28 cellular contexts compared by ENCODE assay signal in the genomic region with DNA sequence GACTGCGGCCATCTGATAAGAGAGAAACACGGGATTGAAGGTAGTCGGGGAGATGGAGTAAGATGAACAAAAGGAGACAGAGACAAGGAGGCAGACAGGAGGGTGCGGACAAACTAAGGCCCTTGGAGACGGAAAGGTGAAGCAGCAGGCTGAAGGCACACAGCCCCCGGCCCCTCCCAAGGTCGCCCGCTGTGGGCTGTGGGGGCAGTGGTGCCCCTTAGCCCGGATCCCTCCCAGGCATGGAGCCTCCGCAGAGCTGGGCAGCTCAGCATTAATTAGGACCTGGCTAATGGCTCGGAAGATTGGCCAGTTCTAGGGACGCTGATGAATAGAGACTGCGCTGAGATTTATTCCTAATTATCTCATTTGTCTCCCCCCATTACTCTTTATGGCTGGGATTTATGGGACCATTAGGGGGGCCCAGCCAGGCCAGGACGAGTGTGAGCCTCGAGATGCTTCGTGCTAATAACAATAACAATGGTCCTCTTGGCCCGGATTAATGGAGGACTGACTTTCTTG. TPM values are rescaled to one million over a fixed set of nuclear protein-coding genes. Genes with fewer than 3 reads are reported as not detected.
"Had no signal": no experiment of that assay in that cellular context is flagged by ENCODE, and none has a peak within 500 bp of the region (broad histone marks: within the 10 kb centered on the region; RNA-seq: fewer than 3 reads in every experiment).

No MANE protein-coding gene starts in this region.

- H3K27me3 ChIP-seq: adrenal gland, SJCRH30 had no signal

- ATAC-seq: activated CD8-positive, alpha-beta memory T cell treated with anti-CD3 and anti-CD28 coated beads, Interleukin-2, amount 10 ng/mL, durations not matched to agents 7 days and 5 days; Panc1 had no signal

- H3K36me3 Mint-ChIP-seq: activated CD8-positive, alpha-beta memory T cell treated with anti-CD3 and anti-CD28 coated beads, Interleukin-2, amount 10 ng/mL, durations not matched to agents 7 days and 5 days; brain had no signal

- H3K4me1 Mint-ChIP-seq: activated CD4-positive, alpha-beta memory T cell treated with anti-CD3 and anti-CD28 coated beads, Interleukin-2, amount 10 ng/mL, durations not matched to agents 7 days and 5 days; activated CD8-positive, alpha-beta memory T cell treated with anti-CD3 and anti-CD28 coated beads, Interleukin-2, amount 10 ng/mL, durations not matched to agents 7 days and 5 days; IgD-negative memory B cell had no signal

- H3K9me3 ChIP-seq: adrenal gland, SJCRH30 had no signal

- H3K9me3 Mint-ChIP-seq: activated CD4-positive, alpha-beta memory T cell treated with anti-CD3 and anti-CD28 coated beads, Interleukin-2, amount 10 ng/mL, durations not matched to agents 7 days and 5 days; brain; IgD-negative memory B cell had no signal

- H3K27ac ChIP-seq: adrenal gland, SJCRH30, SK-N-MC, WERI-Rb-1 had no signal

- H3K27ac Mint-ChIP-seq: activated CD4-positive, alpha-beta memory T cell treated with anti-CD3 and anti-CD28 coated beads, Interleukin-2, amount 10 ng/mL, durations not matched to agents 7 days and 5 days; activated CD8-positive, alpha-beta memory T cell treated with anti-CD3 and anti-CD28 coated beads, Interleukin-2, amount 10 ng/mL, durations not matched to agents 7 days and 5 days; brain; IgD-negative memory B cell had no signal

- H3K4me3 Mint-ChIP-seq: activated CD4-positive, alpha-beta memory T cell treated with anti-CD3 and anti-CD28 coated beads, Interleukin-2, amount 10 ng/mL, durations not matched to agents 7 days and 5 days; activated CD8-positive, alpha-beta memory T cell treated with anti-CD3 and anti-CD28 coated beads, Interleukin-2, amount 10 ng/mL, durations not matched to agents 7 days and 5 days; brain; IgD-negative memory B cell had no signal

- H3K4me3 ChIP-seq: adrenal gland, SJCRH30, SK-N-MC had no signal

- DNase-seq: activated CD4-positive, alpha-beta memory T cell treated with anti-CD3 and anti-CD28 coated beads, Interleukin-2, amount 10 ng/mL, durations not matched to agents 7 days and 5 days; activated CD4-positive, alpha-beta T cell treated with anti-CD3 and anti-CD28 coated beads for 1 hour; activated CD4-positive, alpha-beta T cell treated with anti-CD3 and anti-CD28 coated beads for 48 hours; activated CD4-positive, CD25-positive, alpha-beta regulatory T cell; activated CD8-positive, alpha-beta memory T cell treated with anti-CD3 and anti-CD28 coated beads for 24 hours; activated CD8-positive, alpha-beta memory T cell treated with anti-CD3 and anti-CD28 coated beads, Interleukin-2, amount 10 ng/mL, durations not matched to agents 7 days and 5 days; activated CD8-positive, alpha-beta memory T cell treated with anti-CD3 and anti-CD28 coated beads, Interleukin-2, amount 50 U/mL, for 48 hours; activated effector memory CD4-positive, alpha-beta T cell treated with Interleukin-2 at 50 U/mL for 16 hours; activated naive CD4-positive, alpha-beta T cell treated with anti-CD3 and anti-CD28 coated beads, Interleukin-2, amount 50 U/mL, for 16 hours; activated T-cell treated with anti-CD3 and anti-CD28 coated beads, Interleukin-2, amount 50 U/mL, for 48 hours; central memory CD4-positive, alpha-beta T cell; Karpas-422; KBM-7; NCI-H1105; NCI-H1417 treated with DMSO at 0.1 percent for 48 hours; NCI-H1930; NCI-H2081 treated with DMSO at 0.1 percent for 48 hours; NCI-H345; NCI-H524 treated with DMSO at 0.1 percent for 48 hours; SHP77; SJCRH30; WERI-Rb-1 had no signal

- H3K4me1 ChIP-seq: adrenal gland had no signal

RNA-seq across cellular contexts. Expression of gene MDFI, which starts 20.3 kb away (rescaled TPM):
- total RNA-seq: activated CD4-positive, alpha-beta memory T cell treated with anti-CD3 and anti-CD28 coated beads, Interleukin-2, amount 10 ng/mL, durations not matched to agents 7 days and 5 days; activated CD8-positive, alpha-beta memory T cell treated with anti-CD3 and anti-CD28 coated beads, Interleukin-2, amount 10 ng/mL, durations not matched to agents 7 days and 5 days; T-helper 1 cell treated with Interleukin-12 subunit alpha and Interleukin-12 subunit beta and Interleukin-4 antibody, amounts not matched to agents 30 ng/mL and 1 ng/mL, for 36 hours had no signal
- polyA plus RNA-seq: IgD-negative memory B cell had no signal
